8 cellular contexts compared by ENCODE assay signal in the genomic region with DNA sequence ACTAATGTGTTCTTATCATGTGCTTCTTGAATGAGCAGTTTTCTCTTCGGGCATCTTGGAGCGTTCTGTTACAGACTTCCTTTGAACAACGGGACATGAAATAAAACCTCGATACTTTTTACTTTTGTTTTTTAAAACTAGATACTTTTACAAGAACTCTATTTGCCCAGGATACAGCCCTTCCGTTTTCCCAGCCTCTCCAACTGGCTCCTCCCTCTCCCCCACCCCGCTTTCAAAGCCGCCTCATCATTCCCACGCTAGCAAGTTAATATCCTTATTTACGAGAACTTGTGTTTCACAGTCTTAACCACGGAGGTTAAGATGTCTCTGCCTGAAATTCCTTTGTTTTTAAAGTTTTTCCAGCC. TPM values are rescaled to one million over a fixed set of nuclear protein-coding genes. Genes with fewer than 3 reads are reported as not detected.
DNase-seq lines count a peak whose midpoint lies in the region; ATAC-seq and TF ChIP-seq lines count a peak whose summit lies in the region.

No MANE protein-coding gene starts in this region.

- peaks cover 2 to 13% (median 9%) of the 10 kb centered on the region in 3 donors for H3K27me3 Mint-ChIP-seq in CD14-positive monocyte (ENCODE audit: low read depth in 3 of 3)

- H3K9ac ChIP-seq in mesenchymal stem cell (ENCODE audit: low read length), result peak overlapping the region; percentile 93

- TF ChIP-seq CTCF in CD14-positive monocyte (IDR thresholded peaks at IDR 0.05) (no peak), dorsolateral prefrontal cortex (IDR thresholded peaks at IDR 0.05 in 54 of 56, conservative IDR thresholded peaks at IDR 0.05 in 2 of 56; ENCODE audit: low read depth in 1 of 56, partially characterized antibody in 56 of 56) (no peak), upper lobe of right lung (IDR thresholded peaks at IDR 0.05) (no peak)

- H3K4me2 ChIP-seq in mesenchymal stem cell (ENCODE audit: low read length, poor library complexity, severe bottlenecking), result peak overlapping the region; percentile 59

- H3K4ac ChIP-seq in mesenchymal stem cell (ENCODE audit: low read depth in 1 of 2, low read length in 2 of 2), result no peak overlapping the region

- no peaks in the 10 kb centered on the region for H3K36me3 Mint-ChIP-seq in CD14-positive monocyte

- peaks cover 18% of the 10 kb centered on the region for H3K4me1 Mint-ChIP-seq in CD14-positive monocyte

- no peaks in the 10 kb centered on the region for H3K79me1 ChIP-seq in mesenchymal stem cell (replicated peaks; ENCODE audit: low read length, poor library complexity, severe bottlenecking)

- H2BK120ac ChIP-seq in mesenchymal stem cell (ENCODE audit: low read depth, low read length), result no peak overlapping the region

- H3K18ac ChIP-seq in mesenchymal stem cell (ENCODE audit: low read depth in 1 of 2, low read length in 2 of 2), result no peak overlapping the region

- H3K27ac Mint-ChIP-seq in CD14-positive monocyte, result peak overlapping the region in 4 of 7 donors; percentile 19 to 40 (median 28)

- 5% methylated on average over 10 of the region's 10 CpGs for WGBS in mesenchymal stem cell

- H3K4me3 ChIP-seq in dorsolateral prefrontal cortex (peak overlapping the region; percentile 64 to 98 (median 92)), mesenchymal stem cell (ENCODE audit: insufficient read depth in 1 of 2, low read depth in 1 of 2, low read length in 2 of 2) (peak overlapping the region; percentile 84 to 94), upper lobe of right lung (peak overlapping the region; percentile 68)

- H2BK15ac ChIP-seq in mesenchymal stem cell (ENCODE audit: low read depth, poor library complexity, severe bottlenecking), result no peak overlapping the region

- peaks cover 0 to 2% (median 0%) of the 10 kb centered on the region in 7 donors for H3K9me3 Mint-ChIP-seq in CD14-positive monocyte

- H3K27ac ChIP-seq in dorsolateral prefrontal cortex (peak overlapping the region in 58 of 59 donors; percentile 21 to 95 (median 83)), mesenchymal stem cell (ENCODE audit: low read length, poor library complexity, severe bottlenecking) (peak overlapping the region; percentile 72), upper lobe of right lung (peak overlapping the region; percentile 81)

- H3K4me1 ChIP-seq in mesenchymal stem cell (ENCODE audit: control insufficient read depth, insufficient read depth, low read depth, low read length), result no peaks in the 10 kb centered on the region
- peaks cover 5% of the 10 kb centered on the region for H3K4me1 ChIP-seq in upper lobe of right lung

- no peak for DNase-seq in CD14-positive monocyte (ENCODE audit: low spot score)
- peak; percentile 40 for DNase-seq in SHP77 treated with DMSO at 0.1 percent for 48 hours (lab: John Stamatoyannopoulos, UW)
- peak in 4 of 10 donors; percentile 33 to 42 (median 40) for DNase-seq in dorsolateral prefrontal cortex
- peak; percentile 71 for DNase-seq in mesenchymal stem cell
- DNase-seq in upper lobe of right lung, result no peak
- no peak for DNase-seq in NK-92 (lab: John Stamatoyannopoulos, UW; ENCODE audit: unreplicated experiment)

- H3K14ac ChIP-seq in mesenchymal stem cell (ENCODE audit: low read length in 2 of 2), result no peak overlapping the region

- intact Hi-C loops in CD14-positive monocyte (cut with micrococcal nuclease) (loop anchor here in 1 of 2 donors (5.0 kb wide), 1 partner anchor 1730 kb away; no protein-coding TSS in a partner anchor), dorsolateral prefrontal cortex (cut with DNase I) (loop anchor here in 1 of 2 donors (5.0 to 10.0 kb wide), 3 partner anchors 65 to 255 kb away; a partner anchor contains a TSS), upper lobe of right lung (cut with DNase I) (no loop called here)

- no peaks in the 10 kb centered on the region for H3K27me3 ChIP-seq in dorsolateral prefrontal cortex
- H3K27me3 ChIP-seq in mesenchymal stem cell (ENCODE audit: control insufficient read depth in 1 of 2, insufficient read depth in 1 of 2, low read length in 2 of 2), result no peaks in the 10 kb centered on the region
- H3K27me3 ChIP-seq in upper lobe of right lung, result no peaks in the 10 kb centered on the region

- H3K9me3 ChIP-seq in mesenchymal stem cell (ENCODE audit: control insufficient read depth, low read length) (no peaks in the 10 kb centered on the region), upper lobe of right lung (no peaks in the 10 kb centered on the region)

- H3K4me3 Mint-ChIP-seq in CD14-positive monocyte, result peak overlapping the region; percentile 85 to 91

- H2BK5ac ChIP-seq in mesenchymal stem cell (ENCODE audit: low read depth, low read length, poor library complexity, severe bottlenecking), result no peak overlapping the region

- H2AK5ac ChIP-seq in mesenchymal stem cell (ENCODE audit: low read length, severe bottlenecking), result no peak overlapping the region

- H2AFZ ChIP-seq in mesenchymal stem cell (ENCODE audit: low read depth, low read length), result no peak overlapping the region

- H3K36me3 ChIP-seq in mesenchymal stem cell (ENCODE audit: control insufficient read depth in 1 of 2, insufficient read depth in 2 of 2, low read depth in 1 of 2, low read length in 2 of 2), result no peaks in the 10 kb centered on the region
- no peaks in the 10 kb centered on the region for H3K36me3 ChIP-seq in upper lobe of right lung

- no peak overlapping the region for H4K91ac ChIP-seq in mesenchymal stem cell (ENCODE audit: low read length)

- H2BK12ac ChIP-seq in mesenchymal stem cell (ENCODE audit: low read length in 2 of 2), result no peak overlapping the region

- ATAC-seq in GM19023 (IDR thresholded peaks at IDR 0.05; ENCODE audit: unreplicated experiment) (peak; percentile 16), HG03432 (IDR thresholded peaks at IDR 0.05; ENCODE audit: unreplicated experiment) (peak; percentile 23), upper lobe of right lung (peak; percentile 24)

- H3K23ac ChIP-seq in mesenchymal stem cell (ENCODE audit: low read length in 2 of 2), result no peak overlapping the region

- H4K8ac ChIP-seq in mesenchymal stem cell (ENCODE audit: low read length), result no peak overlapping the region

RNA-seq across cellular contexts. Expression of a gene that starts 0.3 kb away (rescaled TPM):
- polyA plus RNA-seq in CD14-positive monocyte, result not detected
- 1 to 10 TPM in 118 of 120 experiments, under 1 TPM in 2; 0.82 to 5.3 (median 3.2) TPM for total RNA-seq in dorsolateral prefrontal cortex
- polyA plus RNA-seq in mesenchymal stem cell (2013, experiment 1 of 2), result 0.22 TPM
- polyA plus RNA-seq in mesenchymal stem cell (2013, experiment 2 of 2), result 0.29 TPM
- total RNA-seq in upper lobe of right lung, result 0.26 TPM

Comparison
In these comparisons a context has a peak if more than half of its experiments do, and no peak if none do; other contexts are left out.
1. DNase-seq: peak in SHP77 treated with DMSO at 0.1 percent for 48 hours (single experiment) and mesenchymal stem cell (single experiment); none in CD14-positive monocyte (single experiment), upper lobe of right lung (single experiment) and NK-92 (single experiment).
2. Peak in every context shown above with its lines, with median percentiles within 50 percentile points of each other: ATAC-seq, H3K27ac ChIP-seq and H3K4me3 ChIP-seq.